ENCODE assay signal across 8 cellular contexts in genomic region chr17:32519769-32520701, GRCh38. TPM values are rescaled to one million over a fixed set of nuclear protein-coding genes. Genes with fewer than 3 reads are reported as not detected.
A peak's percentile ranks its signal among the peaks of the same experiment; 100 is the strongest.
DNase-seq lines count a peak whose midpoint lies in the region; ATAC-seq and TF ChIP-seq lines count a peak whose summit lies in the region.

No MANE protein-coding gene starts in this region.

- H3K36me3 ChIP-seq in cardiac muscle cell (no peaks in the 10 kb centered on the region), lower lobe of right lung (no peaks in the 10 kb centered on the region)

- peak overlapping the region; percentile 71 to 82 (median 82) for H3K4me3 Mint-ChIP-seq in T-cell

- peak; percentile 34 to 49 (median 46) for ATAC-seq in T-cell (replicated peaks in 1 of 4)
- peak in 1 of 2 donors; percentile 44 for ATAC-seq in lower lobe of right lung
- no peak for ATAC-seq in HG03280 (IDR thresholded peaks at IDR 0.05; ENCODE audit: unreplicated experiment)
- ATAC-seq in GM21717 (IDR thresholded peaks at IDR 0.05; ENCODE audit: unreplicated experiment), result no peak

- H3K27me3 ChIP-seq in cardiac muscle cell, result no peaks in the 10 kb centered on the region
- no peaks in the 10 kb centered on the region for H3K27me3 ChIP-seq in lower lobe of right lung (ENCODE audit: low read depth)

- H3K36me3 Mint-ChIP-seq in T-cell, result no peaks in the 10 kb centered on the region

- H3K4me3 ChIP-seq in cardiac muscle cell, result peak overlapping the region; percentile 40
- peak overlapping the region; percentile 52 for H3K4me3 ChIP-seq in lower lobe of right lung

- TF ChIP-seq CTCF in cardiac muscle cell (IDR thresholded peaks at IDR 0.05; ENCODE audit: low read depth, low read length) (no peak), lower lobe of right lung (IDR thresholded peaks at IDR 0.05) (no peak)

- POLR2A ChIA-PET in T-cell (lab: Charles Lee), result interaction anchor here (0.6 to 0.7 kb wide), 3 partner anchors 12 to 16 kb away, joined by 4 to 9 read pairs (median 5); no protein-coding TSS in a partner anchor

- intact Hi-C loops in cardiac septum (cut with DNase I), result loop anchor here (5.0 to 10.0 kb wide), 2 partner anchors 38 to 355 kb away; partner anchors contain the start of gene MYO1D
- intact Hi-C loops in lower lobe of right lung (cut with DNase I), result no loop called here

- peaks cover 76 to 85% (median 77%) of the 10 kb centered on the region in 3 donors for H3K4me1 Mint-ChIP-seq in T-cell

- H3K27me3 Mint-ChIP-seq in T-cell, result no peaks in the 10 kb centered on the region

- DNase-seq in cardiac muscle cell (ENCODE audit: low read depth in 1 of 2, low spot score in 1 of 2) (peak in 1 of 2 donors; percentile 16), cardiac septum (ENCODE audit: low spot score) (no peak), T-cell (peak in 31 of 34 experiments; percentile 11 to 71 (median 45)), lower lobe of right lung (no peak), substantia nigra (lab: John Stamatoyannopoulos, UW) (peak in 2 of 49 donors; percentile 9 to 14)

- H3K9me3 Mint-ChIP-seq in T-cell, result no peaks in the 10 kb centered on the region

- CTCF ChIA-PET in T-cell (lab: Charles Lee), result interaction anchor here in 1 of 2 donors (1.0 kb wide), 3 partner anchors 17 to 57 kb away, joined by 4 to 7 read pairs (median 6); no protein-coding TSS in a partner anchor

- H3K27ac ChIP-seq in cardiac muscle cell, result no peak overlapping the region
- H3K27ac ChIP-seq in cingulate gyrus (ENCODE audit: low read depth, low read length), result peak overlapping the region; percentile 58
- peak overlapping the region; percentile 9 for H3K27ac ChIP-seq in lower lobe of right lung
- H3K27ac ChIP-seq in substantia nigra (ENCODE audit: low read depth, low read length, poor library complexity, severe bottlenecking), result peak overlapping the region; percentile 22

- peaks cover 49% of the 10 kb centered on the region for H3K4me1 ChIP-seq in cardiac muscle cell (ENCODE audit: low read depth)
- H3K4me1 ChIP-seq in lower lobe of right lung, result peaks cover 19% of the 10 kb centered on the region

- no peaks in the 10 kb centered on the region for H3K9me3 ChIP-seq in cardiac muscle cell (ENCODE audit: low read depth)
- no peaks in the 10 kb centered on the region for H3K9me3 ChIP-seq in lower lobe of right lung

- H3K27ac Mint-ChIP-seq in T-cell, result peak overlapping the region; percentile 94 to 97

RNA-seq across cellular contexts. Expression of gene CDK5R1, which starts 33.2 kb away (rescaled TPM):
- 1.7 and 3.5 TPM in 2 replicates for total RNA-seq in cardiac muscle cell
- polyA plus RNA-seq in cardiac muscle cell, result 1.2 and 2.5 TPM in 2 replicates
- total RNA-seq in cardiac septum, result 1.5 TPM
- 10 to 100 TPM in 3 of 5 donors, 1 to 10 TPM in 2; 8.1 to 23.8 (median 14.7) TPM for total RNA-seq in T-cell
- 1.3 TPM for total RNA-seq in lower lobe of right lung

Comparison
In these comparisons a context has a peak if more than half of its experiments do, and no peak if none do; other contexts are left out.
1. DNase-seq: peak in T-cell (31 of 34); none in cardiac septum (single experiment) and lower lobe of right lung (single experiment).
2. ATAC-seq: peak in T-cell (4 of 4); none in HG03280 (single experiment) and GM21717 (single experiment).